ENCODE assay signal across 31 cellular contexts in the genomic region with DNA sequence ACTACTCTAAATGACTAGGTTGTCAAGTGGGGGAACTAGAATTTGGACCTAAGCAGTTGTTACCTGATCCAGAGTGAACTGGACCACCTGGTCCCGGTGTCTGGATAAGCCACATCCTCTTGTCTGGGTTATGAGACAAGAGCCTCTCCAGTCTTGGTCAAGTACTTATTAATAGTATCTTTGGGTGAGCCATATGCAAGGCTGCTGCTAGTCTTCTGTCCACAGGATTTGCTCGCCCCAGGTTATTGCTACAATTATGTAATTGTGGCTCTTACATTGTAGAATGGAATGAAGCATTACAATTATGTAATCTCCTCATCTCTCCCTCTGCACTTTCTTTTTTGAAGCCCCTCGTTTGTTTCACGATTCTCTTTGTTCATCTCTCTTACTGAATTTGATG. TPM values are rescaled to one million over a fixed set of nuclear protein-coding genes. Genes with fewer than 3 reads are reported as not detected.
"Had no signal": no experiment of that assay in that cellular context is flagged by ENCODE, and none has a peak within 500 bp of the region (broad histone marks: within the 10 kb centered on the region; RNA-seq: fewer than 3 reads in every experiment).

No MANE protein-coding gene starts in this region.

- H3K9me3 Mint-ChIP-seq: dendritic cell treated with granulocyte-macrophage colony-stimulating factor and Interleukin-4, amounts not matched to agents 40 ng/mL and 50 ng/mL, for 4 days; mesothelial cell of epicardium; nephron progenitor cell; stimulated activated effector memory CD8-positive, alpha-beta T cell treated with anti-CD3 and anti-CD28 coated beads, Interleukin-12 subunit alpha, Interleukin-12 subunit beta, amount 100 ng/mL, for 72 hours had no signal

- H3K27ac Mint-ChIP-seq: dendritic cell treated with granulocyte-macrophage colony-stimulating factor and Interleukin-4, amounts not matched to agents 40 ng/mL and 50 ng/mL, for 4 days; endodermal cell; mesothelial cell of epicardium; naive thymus-derived CD8-positive, alpha-beta T cell; nephron progenitor cell; stimulated activated effector memory CD8-positive, alpha-beta T cell treated with anti-CD3 and anti-CD28 coated beads, Interleukin-12 subunit alpha, Interleukin-12 subunit beta, amount 100 ng/mL, for 72 hours had no signal

- H3K4me3 ChIP-seq: esophagus squamous epithelium, heart right ventricle, mucosa of descending colon, prostate gland, right atrium auricular region, stomach, thyroid gland, vagina had no signal

- H3K4me1 ChIP-seq: esophagus squamous epithelium, heart right ventricle, prostate gland, right atrium auricular region, stomach, thyroid gland, vagina had no signal

- H3K36me3 Mint-ChIP-seq: mesothelial cell of epicardium; naive thymus-derived CD8-positive, alpha-beta T cell; stimulated activated effector memory CD8-positive, alpha-beta T cell treated with anti-CD3 and anti-CD28 coated beads, Interleukin-12 subunit alpha, Interleukin-12 subunit beta, amount 100 ng/mL, for 72 hours had no signal

- DNase-seq: effector CD8-positive, alpha-beta T cell; endodermal cell; esophagus squamous epithelium; foreskin melanocyte; glutamatergic neuron; heart right ventricle; hippocampal formation; mesenchymal stem cell; naive thymus-derived CD8-positive, alpha-beta T cell; nephron progenitor cell; nucleus accumbens; stimulated activated CD4-positive, alpha-beta T cell treated with anti-CD3 and anti-CD28 coated beads, Interleukin-2, amount 100 ng/mL, for 24 hours; stimulated activated CD4-positive, alpha-beta T cell treated with anti-CD3 and anti-CD28 coated beads, Interleukin-4, amount 100 ng/mL, for 24 hours; stimulated activated naive CD4-positive, alpha-beta T cell treated with Interleukin-2 at 50 U/mL for 16 hours; stomach; thyroid gland had no signal

- H3K27ac ChIP-seq: esophagus squamous epithelium, heart right ventricle, prostate gland, right atrium auricular region, stomach, thyroid gland, vagina had no signal

- H3K36me3 ChIP-seq: esophagus squamous epithelium, heart right ventricle, prostate gland, right atrium auricular region, stomach, thyroid gland, vagina had no signal

- H3K4me3 Mint-ChIP-seq: dendritic cell treated with granulocyte-macrophage colony-stimulating factor and Interleukin-4, amounts not matched to agents 40 ng/mL and 50 ng/mL, for 4 days; endodermal cell; mesothelial cell of epicardium; naive thymus-derived CD8-positive, alpha-beta T cell; nephron progenitor cell; stimulated activated effector memory CD8-positive, alpha-beta T cell treated with anti-CD3 and anti-CD28 coated beads, Interleukin-12 subunit alpha, Interleukin-12 subunit beta, amount 100 ng/mL, for 72 hours had no signal

- H3K27me3 ChIP-seq: esophagus squamous epithelium, right atrium auricular region, thyroid gland, vagina had no signal

- H3K4me1 Mint-ChIP-seq: mesothelial cell of epicardium; naive thymus-derived CD8-positive, alpha-beta T cell; stimulated activated effector memory CD8-positive, alpha-beta T cell treated with anti-CD3 and anti-CD28 coated beads, Interleukin-12 subunit alpha, Interleukin-12 subunit beta, amount 100 ng/mL, for 72 hours had no signal

- H3K27me3 Mint-ChIP-seq: dendritic cell treated with granulocyte-macrophage colony-stimulating factor and Interleukin-4, amounts not matched to agents 40 ng/mL and 50 ng/mL, for 4 days had no signal

- H3K9me3 ChIP-seq: esophagus squamous epithelium, heart right ventricle, mucosa of descending colon, prostate gland, right atrium auricular region, stomach, thyroid gland, vagina had no signal

RNA-seq across cellular contexts. Expression of gene AGBL1, which starts 24.0 kb away (rescaled TPM):
- total RNA-seq: endothelial cell of umbilical vein; epithelial cell of proximal tubule; kidney epithelial cell; liver; lung microvascular endothelial cell; mesothelial cell of epicardium; naive thymus-derived CD8-positive, alpha-beta T cell; osteocyte; right atrium auricular region; subcutaneous adipose tissue; thyroid gland; ureter; vagina had no signal
- polyA plus RNA-seq: endothelial cell of umbilical vein; heart right ventricle; liver; naive thymus-derived CD8-positive, alpha-beta T cell; stomach had no signal
